ENCODE assay signal across 26 cellular contexts in genomic region chr6:70080443-70081062, GRCh38.
A peak's percentile ranks its signal among the peaks of the same experiment; 100 is the strongest.
DNase-seq lines count a peak whose midpoint lies in the region; ATAC-seq and TF ChIP-seq lines count a peak whose summit lies in the region.
"Had no signal": no experiment of that assay in that cellular context is flagged by ENCODE, and none has a peak within 500 bp of the region (broad histone marks: within the 10 kb centered on the region; RNA-seq: fewer than 3 reads in every experiment).

No MANE protein-coding gene starts in this region.

- DNase-seq in SK-N-SH = no peak
- DNase-seq in neural progenitor cell (ENCODE audit: low spot score) = no peak
- no peak for DNase-seq in superior temporal gyrus (ENCODE audit: extremely low spot score)
- no peak for DNase-seq in tibial nerve (ENCODE audit: low spot score in 2 of 2)
- DNase-seq: ACHN; CD4-positive, alpha-beta T cell; COR-L47; DMS79 treated with DMSO at 0.1 percent for 48 hours; KBM-7; NCI-H1092; NCI-H1436 treated with DMSO at 0.1 percent for 48 hours; NCI-H2029; NCI-H2227 treated with DMSO at 0.1 percent for 48 hours; NCI-H510A; NCI-H774; NK-92 treated with Interleukin-12 subunit alpha and Interleukin-12 subunit beta, amount 100 ng/mL, for 24 hours; SIG-M5 had no signal

- no peaks in the 10 kb centered on the region for H3K9me3 Mint-ChIP-seq in brain
- no peaks in the 10 kb centered on the region for H3K9me3 Mint-ChIP-seq in neural progenitor cell
- H3K9me3 Mint-ChIP-seq: CD4-positive, alpha-beta T cell had no signal

- H4K20me1 ChIP-seq in SK-N-SH (ENCODE audit: insufficient read depth) = no peaks in the 10 kb centered on the region
- no peaks in the 10 kb centered on the region for H4K20me1 ChIP-seq in neural progenitor cell (ENCODE audit: low read depth)
- H4K20me1 ChIP-seq: BLaER1 had no signal

- TF ChIP-seq EP300 in SK-N-SH (IDR thresholded peaks at IDR 0.05; ENCODE audit: borderline replicate concordance in 1 of 2, low read depth in 1 of 2, low read length in 1 of 2) (no peak), tibial nerve (IDR thresholded peaks at IDR 0.05) (no peak)

- H3K4me2 ChIP-seq in SK-N-SH (no peak overlapping the region), neural progenitor cell (no peak overlapping the region)
- H3K4me2 ChIP-seq: BLaER1 had no signal

- no peak for TF ChIP-seq POLR2A in tibial nerve (IDR thresholded peaks at IDR 0.05)

- no peak for TF ChIP-seq RAD21 in SK-N-SH (IDR thresholded peaks at IDR 0.05; ENCODE audit: low read length)

- H3K36me3 ChIP-seq in SK-N-SH (replicated peaks in 1 of 2; ENCODE audit: control insufficient read depth in 1 of 2, insufficient read depth in 2 of 2, low read length in 1 of 2) (no peaks in the 10 kb centered on the region), neural progenitor cell (no peaks in the 10 kb centered on the region), tibial nerve (no peaks in the 10 kb centered on the region)
- H3K36me3 ChIP-seq: BLaER1 had no signal

- H3K9me3 ChIP-seq in SK-N-SH (no peaks in the 10 kb centered on the region), neural progenitor cell (ENCODE audit: low read depth) (no peaks in the 10 kb centered on the region), tibial nerve (no peaks in the 10 kb centered on the region)
- H3K9me3 ChIP-seq: BLaER1 had no signal

- H3K27me3 ChIP-seq in SK-N-SH (ENCODE audit: insufficient read depth) (no peaks in the 10 kb centered on the region), neural progenitor cell (no peaks in the 10 kb centered on the region), tibial nerve (no peaks in the 10 kb centered on the region)
- H3K27me3 ChIP-seq: BLaER1 had no signal

- H2AFZ ChIP-seq in SK-N-SH (ENCODE audit: low read depth) = no peak overlapping the region
- no peak overlapping the region for H2AFZ ChIP-seq in neural progenitor cell (replicated peaks)

- CTCF ChIA-PET in SK-N-SH (lab: Yijun Ruan, JAX) = no interaction called here

- H3K79me2 ChIP-seq in SK-N-SH (ENCODE audit: insufficient read depth) = no peaks in the 10 kb centered on the region
- no peaks in the 10 kb centered on the region for H3K79me2 ChIP-seq in neural progenitor cell (ENCODE audit: low read depth)

- no peaks in the 10 kb centered on the region for H3K36me3 Mint-ChIP-seq in brain
- H3K36me3 Mint-ChIP-seq in neural progenitor cell = no peaks in the 10 kb centered on the region

- H3K27ac ChIP-seq in SK-N-SH (ENCODE audit: low read depth in 2 of 2, low read length in 1 of 2) (no peak overlapping the region), neural progenitor cell (no peak overlapping the region), tibial nerve (no peak overlapping the region)
- H3K27ac ChIP-seq: 22Rv1, BLaER1, HL-60 had no signal

- WGBS in SK-N-SH (ENCODE audit: low lambda C conversion rate) = 40% methylated on average over 4 of the region's 4 CpGs
- WGBS in tibial nerve, 2 donors = 37 to 52% methylated on average over 4 of the region's 4 CpGs

- peaks cover 0 to 2% of the 10 kb centered on the region in 2 experiments; a peak in 2 of 4 replicates for H3K4me1 ChIP-seq in SK-N-SH (ENCODE audit: control insufficient read depth in 1 of 2, insufficient read depth in 2 of 2, low read depth in 1 of 2, low read length in 1 of 2)
- peaks cover 8% of the 10 kb centered on the region for H3K4me1 ChIP-seq in neural progenitor cell
- H3K4me1 ChIP-seq in tibial nerve = no peaks in the 10 kb centered on the region
- H3K4me1 ChIP-seq: BLaER1 had no signal

- H3K4me3 Mint-ChIP-seq in brain (peak overlapping the region in 1 of 5 experiments; percentile 50), neural progenitor cell (no peak overlapping the region)
- H3K4me3 Mint-ChIP-seq: CD4-positive, alpha-beta T cell had no signal

- H3K4me3 ChIP-seq in SK-N-SH (ENCODE audit: low read depth in 2 of 2, low read length in 1 of 2) (no peak overlapping the region), neural progenitor cell (no peak overlapping the region), tibial nerve (no peak overlapping the region)
- H3K4me3 ChIP-seq: BLaER1, GM12878 had no signal

- H3K9me2 ChIP-seq in SK-N-SH = no peaks in the 10 kb centered on the region; the same call in 1 of the 2 replicates

- H3F3A ChIP-seq in SK-N-SH (replicated peaks; ENCODE audit: insufficient read depth) (no peaks in the 10 kb centered on the region), neural progenitor cell (ENCODE audit: low read depth) (no peaks in the 10 kb centered on the region)

- peak; percentile 59; the same call in 2 of the 3 replicates for ATAC-seq in SK-N-SH treated with all-trans-retinoic acid at 6 μM for 48 hours
- no peak for ATAC-seq in GM18909 (IDR thresholded peaks at IDR 0.05; ENCODE audit: poor library complexity, unreplicated experiment)
- ATAC-seq in HG03175 (IDR thresholded peaks at IDR 0.05; ENCODE audit: unreplicated experiment) = no peak
- ATAC-seq: GM12878, Panc1 had no signal

- H3K27ac Mint-ChIP-seq in brain (peak overlapping the region in 4 of 5 experiments; percentile 23 to 65 (median 42)), neural progenitor cell (peak overlapping the region; percentile 18)
- H3K27ac Mint-ChIP-seq: CD4-positive, alpha-beta T cell had no signal

- H3K4me1 Mint-ChIP-seq in brain (peaks cover 31% of the 10 kb centered on the region), neural progenitor cell (peaks cover 13% of the 10 kb centered on the region)

- H3K27me3 Mint-ChIP-seq in brain (no peaks in the 10 kb centered on the region), neural progenitor cell (ENCODE audit: insufficient read depth, low read depth) (no peaks in the 10 kb centered on the region)
- H3K27me3 Mint-ChIP-seq: CD4-positive, alpha-beta T cell had no signal

- no peak overlapping the region for H3K9ac ChIP-seq in SK-N-SH
- no peak overlapping the region for H3K9ac ChIP-seq in neural progenitor cell
- H3K9ac ChIP-seq: BLaER1 had no signal

- POLR2A ChIA-PET in SK-N-SH (lab: Yijun Ruan, JAX) = no interaction called here

- TF ChIP-seq CTCF in SK-N-SH (IDR thresholded peaks at IDR 0.05) (no peak), brain (conservative IDR thresholded peaks at IDR 0.05) (no peak), neural progenitor cell (IDR thresholded peaks at IDR 0.05) (no peak), tibial nerve (IDR thresholded peaks at IDR 0.05) (no peak)

TF ChIP-seq in SK-N-SH treated with all-trans-retinoic acid at 6 μM for 48 hours, 23 proteins besides CTCF, POLR2A, EP300 and RAD21:
- TF ChIP-seq TOX (CRISPR knock-in tag; IDR thresholded peaks at IDR 0.05; ENCODE audit: borderline replicate concordance) (no peak), CREB5 (CRISPR knock-in tag; IDR thresholded peaks at IDR 0.05; ENCODE audit: low read depth) (peak; percentile 54; the same call in 1 of the 2 replicates), ISL1 (CRISPR knock-in tag; IDR thresholded peaks at IDR 0.05) (peak; percentile 89)

TF ChIP-seq in SK-N-SH, 30 proteins besides CTCF, POLR2A, EP300 and RAD21:
- TF ChIP-seq SIN3A (IDR thresholded peaks at IDR 0.05; ENCODE audit: borderline replicate concordance, low read depth, low read length) = no peak
- no peak for TF ChIP-seq IRF3 (IDR thresholded peaks at IDR 0.05; ENCODE audit: low read depth, low read length)
- TF ChIP-seq EZH2phosphoT487 (IDR thresholded peaks at IDR 0.05; ENCODE audit: borderline replicate concordance, low read depth) = no peak
- no peak for TF ChIP-seq ELF1 (IDR thresholded peaks at IDR 0.05)
- no peak for TF ChIP-seq CHD2 (IDR thresholded peaks at IDR 0.05; ENCODE audit: low read length, partially characterized antibody)
